Comparison of ENCODE assay signal across 9 cellular contexts in the genomic region with DNA sequence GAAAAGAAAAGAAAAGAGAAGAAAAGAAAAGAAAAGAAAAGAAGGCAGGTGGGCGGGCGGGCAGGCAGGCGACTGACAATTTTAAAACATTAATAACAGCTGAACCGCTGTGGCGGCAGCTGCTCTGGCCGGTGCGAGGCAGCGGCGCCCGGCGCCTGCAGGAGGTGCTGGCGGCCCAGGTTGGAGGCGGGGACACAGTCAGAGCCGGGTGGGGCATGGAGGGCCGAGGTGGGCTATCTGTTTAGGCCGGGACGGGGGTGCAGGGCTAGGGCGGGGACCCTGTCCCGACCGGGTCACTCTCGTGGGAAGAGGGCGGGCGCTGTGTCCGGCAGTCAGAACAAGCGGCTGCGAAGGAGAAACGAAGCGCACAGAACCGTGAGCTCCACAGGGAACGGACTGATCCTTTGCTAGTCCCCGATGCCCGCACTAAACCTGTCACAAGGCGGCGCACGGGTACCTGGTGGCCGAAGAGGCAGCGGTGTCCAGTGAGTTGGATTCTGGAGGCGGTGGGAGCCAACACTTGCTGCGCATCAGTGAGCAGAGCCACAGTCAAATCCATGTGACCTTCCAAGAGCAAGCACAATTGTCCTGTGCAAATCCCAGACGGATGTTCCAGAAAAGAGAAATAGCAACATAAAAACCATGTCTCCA. TPM values are rescaled to one million over a fixed set of nuclear protein-coding genes. Genes with fewer than 3 reads are reported as not detected.
DNase-seq lines count a peak whose midpoint lies in the region; ATAC-seq, FAIRE-seq and TF ChIP-seq lines count a peak whose summit lies in the region.
"Had no signal": no experiment of that assay in that cellular context is flagged by ENCODE, and none has a peak within 500 bp of the region (broad histone marks: within the 10 kb centered on the region; RNA-seq: fewer than 3 reads in every experiment).

No MANE protein-coding gene starts in this region.

- H3K27ac ChIP-seq in GM23338 (ENCODE audit: low read depth) (no peak overlapping the region), KMS-11 (peak overlapping the region; percentile 42; the same call in 1 of the 2 replicates), testis (peak overlapping the region in 1 of 2 donors; percentile 60)

- peak overlapping the region; percentile 76 for H3K4me3 Mint-ChIP-seq in GM23338
- H3K4me3 Mint-ChIP-seq in activated naive CD4-positive, alpha-beta T cell treated with anti-CD3 and anti-CD28 coated beads for 36 hours, result peak overlapping the region; percentile 53
- peak overlapping the region; percentile 81 for H3K4me3 Mint-ChIP-seq in neural crest cell

- peaks cover 4% of the 10 kb centered on the region for H3K27me3 Mint-ChIP-seq in GM23338 (ENCODE audit: insufficient read depth, low read depth, poor library complexity)
- H3K27me3 Mint-ChIP-seq in activated naive CD4-positive, alpha-beta T cell treated with anti-CD3 and anti-CD28 coated beads for 36 hours (ENCODE audit: low read depth), result peaks cover 52% of the 10 kb centered on the region
- H3K27me3 Mint-ChIP-seq in neural crest cell (ENCODE audit: low read depth), result peaks cover 6% of the 10 kb centered on the region

- TF ChIP-seq POLR2A in testis (IDR thresholded peaks at IDR 0.05), result no peak

- peaks cover 3% of the 10 kb centered on the region; the same call in 1 of the 2 replicates for H3K9me2 ChIP-seq in GM23338 (ENCODE audit: insufficient read depth)

- peaks cover 7% of the 10 kb centered on the region for H3K4me1 Mint-ChIP-seq in GM23338
- peaks cover 9% of the 10 kb centered on the region for H3K4me1 Mint-ChIP-seq in activated naive CD4-positive, alpha-beta T cell treated with anti-CD3 and anti-CD28 coated beads for 36 hours (ENCODE audit: low read depth)
- peaks cover 18% of the 10 kb centered on the region for H3K4me1 Mint-ChIP-seq in neural crest cell

- H3K27me3 ChIP-seq in GM23338 (ENCODE audit: insufficient read depth) (no peaks in the 10 kb centered on the region), KMS-11 (ENCODE audit: insufficient read depth, low read depth) (no peaks in the 10 kb centered on the region), testis (no peaks in the 10 kb centered on the region)

- H3F3A ChIP-seq in GM23338 (replicated peaks; ENCODE audit: low read depth), result no peaks in the 10 kb centered on the region

- H3K36me3 ChIP-seq in GM23338 (ENCODE audit: insufficient read depth), result no peaks in the 10 kb centered on the region
- H3K36me3 ChIP-seq in KMS-11 (ENCODE audit: insufficient read depth), result no peaks in the 10 kb centered on the region
- no peaks in the 10 kb centered on the region for H3K36me3 ChIP-seq in testis (ENCODE audit: low read depth, missing control alignments)

- peak overlapping the region; percentile 0; the same call in 1 of the 2 replicates for H3K27ac Mint-ChIP-seq in GM23338
- no peak overlapping the region for H3K27ac Mint-ChIP-seq in activated naive CD4-positive, alpha-beta T cell treated with anti-CD3 and anti-CD28 coated beads for 36 hours
- no peak overlapping the region for H3K27ac Mint-ChIP-seq in neural crest cell (ENCODE audit: unreplicated experiment)

- 1 to 2% methylated on average over 26 to 40 of the region's 40 CpGs for WGBS in testis, 2 donors

- peak; percentile 80 for DNase-seq in ELR (ENCODE audit: low read depth)
- DNase-seq in GM23338 (ENCODE audit: low spot score), result peak; percentile 93
- peak; percentile 71 for DNase-seq in RPMI8226
- peak; percentile 50 for DNase-seq in activated naive CD4-positive, alpha-beta T cell treated with anti-CD3 and anti-CD28 coated beads for 36 hours
- peak; percentile 41 to 67 for DNase-seq in frontal cortex (ENCODE audit: low spot score in 2 of 2)
- peak; percentile 73 for DNase-seq in neural crest cell (ENCODE audit: low read depth, low spot score)
- peak; percentile 86 for DNase-seq in testis

- H3K9ac ChIP-seq in KMS-11, result peak overlapping the region; percentile 54; the same call in 1 of the 2 replicates

- H4K20me1 ChIP-seq in GM23338 (replicated peaks; ENCODE audit: insufficient read depth) (no peaks in the 10 kb centered on the region), KMS-11 (ENCODE audit: insufficient read depth) (no peaks in the 10 kb centered on the region)

- peak; percentile 75 to 84 for TF ChIP-seq CTCF in GM23338 (conservative IDR thresholded peaks at IDR 0.05; ENCODE audit: low read depth in 2 of 2)
- peak; percentile 80 for TF ChIP-seq CTCF in KMS-11 (conservative IDR thresholded peaks at IDR 0.05; ENCODE audit: low read depth, low read length)
- TF ChIP-seq CTCF in neural crest cell (conservative IDR thresholded peaks at IDR 0.05), result peak; percentile 77
- TF ChIP-seq CTCF in testis (IDR thresholded peaks at IDR 0.05), result peak; percentile 16 to 52 (median 28)

- peaks cover 22% of the 10 kb centered on the region for H3K9me3 Mint-ChIP-seq in GM23338
- H3K9me3 Mint-ChIP-seq in activated naive CD4-positive, alpha-beta T cell treated with anti-CD3 and anti-CD28 coated beads for 36 hours, result peaks cover 9% of the 10 kb centered on the region
- H3K9me3 Mint-ChIP-seq in neural crest cell, result no peaks in the 10 kb centered on the region

- H3K4me3 ChIP-seq in GM23338 (peak overlapping the region; percentile 70), KMS-11 (IDR thresholded peaks at IDR 0.05; ENCODE audit: insufficient read depth, low read depth, low read length) (no peak overlapping the region), testis (peak overlapping the region; percentile 55 to 66)

- CTCF ChIA-PET in activated naive CD4-positive, alpha-beta T cell treated with anti-CD3 and anti-CD28 coated beads for 36 hours (lab: Charles Lee), result interaction anchor here (0.7 to 1.9 kb wide), 11 partner anchors 10 to 124 kb away, joined by 3 to 7 read pairs (median 5); partner anchors contain the start of gene RNF20

- H3K9me3 ChIP-seq in testis, result no peaks in the 10 kb centered on the region

- H3K79me2 ChIP-seq in GM23338 (replicated peaks; ENCODE audit: insufficient read depth), result no peaks in the 10 kb centered on the region
- H3K79me2 ChIP-seq in KMS-11 (ENCODE audit: insufficient read depth, low read depth), result no peaks in the 10 kb centered on the region

- 0 out of 2 replicates have a peak, but pooled peaks cover 3% of the 10 kb centered on the region for H3K4me1 ChIP-seq in GM23338 (ENCODE audit: insufficient read depth)
- H3K4me1 ChIP-seq in KMS-11 (ENCODE audit: low read depth, poor library complexity, severe bottlenecking), result peaks cover 13% of the 10 kb centered on the region
- H3K4me1 ChIP-seq in testis, result no peaks in the 10 kb centered on the region

- peak; percentile 99 for ATAC-seq in GM23338

- H3K36me3 Mint-ChIP-seq in GM23338 (ENCODE audit: low read depth) (peaks cover 22% of the 10 kb centered on the region), neural crest cell (ENCODE audit: low read depth) (peaks cover 8% of the 10 kb centered on the region)
- no peaks in the 10 kb centered on the region for H3K36me3 Mint-ChIP-seq in activated naive CD4-positive, alpha-beta T cell treated with anti-CD3 and anti-CD28 coated beads for 36 hours (ENCODE audit: low read depth)

- H2AFZ ChIP-seq in GM23338 (peak overlapping the region; percentile 93), KMS-11 (ENCODE audit: low read depth) (peak overlapping the region; percentile 82)

- H3K4me2 ChIP-seq in GM23338 (peak overlapping the region; percentile 68), KMS-11 (peak overlapping the region; percentile 14; the same call in 1 of the 2 replicates)

- intact Hi-C loops in activated naive CD4-positive, alpha-beta T cell treated with anti-CD3 and anti-CD28 coated beads for 36 hours (cut with micrococcal nuclease), result loop anchor here (1.0 to 2.0 kb wide), 3 partner anchors 50 to 118 kb away; partner anchors contain the start of genes MRPL50 and ZNF189
- intact Hi-C loops in testis (cut with DNase I; ENCODE audit: low total_unique reads), result no loop called here

- FAIRE-seq in frontal cortex (lab: Jason Lieb, UNC), result no peak

TF ChIP-seq in GM23338, 12 proteins besides CTCF, POLR2A, EP300 and RAD21 (continues in another document):
- no peak for TF ChIP-seq ZNF114 (CRISPR knock-in tag; IDR thresholded peaks at IDR 0.05)

RNA-seq across cellular contexts. Expression of gene ALDOB, which starts 13.6 kb away (rescaled TPM):
- total RNA-seq in GM23338 (2014; rRNA removed; shearing (Covaris generic)), result not detected in 2 replicates
- polyA plus RNA-seq in GM23338 (2016; fragmentation: Nextera tagmentation; extraction: Ambion mirVana) (not detected in 2 replicates), testis (ENCODE audit: insufficient read depth, low read depth, low replicate concordance) (1.9 TPM)
- not detected for total RNA-seq in activated naive CD4-positive, alpha-beta T cell treated with anti-CD3 and anti-CD28 coated beads for 36 hours
- total RNA-seq in frontal cortex (not detected), neural crest cell (not detected in 2 replicates), testis (under 1 TPM in 1 of 2 donors, not detected in 1; 0.79 TPM)
- total RNA-seq: pulmonary artery endothelial cell had no signal

RNA-seq across cellular contexts. Expression of gene ZNF189, which starts 50.5 kb away (rescaled TPM):
- total RNA-seq in GM23338 (2014; rRNA removed; shearing (Covaris generic)), result 10.6 and 13.8 TPM in 2 replicates
- 4.7 and 5.8 TPM in 2 replicates for polyA plus RNA-seq in GM23338 (2016; fragmentation: Nextera tagmentation; extraction: Ambion mirVana)
- 1 to 10 TPM; 5.5 to 5.7 TPM for total RNA-seq in activated naive CD4-positive, alpha-beta T cell treated with anti-CD3 and anti-CD28 coated beads for 36 hours
- total RNA-seq in frontal cortex, result 54.6 TPM
- total RNA-seq in neural crest cell, result 23.6 and 24.0 TPM in 2 replicates
- 10 to 100 TPM; 32.6 to 42.8 TPM for total RNA-seq in testis
- 24.0 TPM for polyA plus RNA-seq in testis (ENCODE audit: insufficient read depth, low read depth, low replicate concordance)

RNA-seq across cellular contexts. Expression of gene MRPL50, which starts 50.8 kb away (rescaled TPM):
- total RNA-seq in GM23338 (2014; rRNA removed; shearing (Covaris generic)), result 25.5 and 27.8 TPM in 2 replicates
- polyA plus RNA-seq in GM23338 (2016; fragmentation: Nextera tagmentation; extraction: Ambion mirVana), result 55.5 and 59.0 TPM in 2 replicates
- 10 to 100 TPM; 13.2 to 14.3 TPM for total RNA-seq in activated naive CD4-positive, alpha-beta T cell treated with anti-CD3 and anti-CD28 coated beads for 36 hours
- 56.3 TPM for total RNA-seq in frontal cortex
- 17.3 and 18.6 TPM in 2 replicates for total RNA-seq in neural crest cell
- total RNA-seq in testis, result 10 to 100 TPM; 15.4 to 18.3 TPM
- polyA plus RNA-seq in testis (ENCODE audit: insufficient read depth, low read depth, low replicate concordance), result 10.5 TPM

Comparison
In these comparisons a context has a peak if more than half of its experiments do, and no peak if none do; other contexts are left out.
1. CTCF ChIP-seq: peak in every context shown above with its lines; median percentile 80 in KMS-11; 80 in GM23338; 77 in neural crest cell; 28 in testis.